Comparison of ENCODE assay signal across 26 cellular contexts in the genomic region with DNA sequence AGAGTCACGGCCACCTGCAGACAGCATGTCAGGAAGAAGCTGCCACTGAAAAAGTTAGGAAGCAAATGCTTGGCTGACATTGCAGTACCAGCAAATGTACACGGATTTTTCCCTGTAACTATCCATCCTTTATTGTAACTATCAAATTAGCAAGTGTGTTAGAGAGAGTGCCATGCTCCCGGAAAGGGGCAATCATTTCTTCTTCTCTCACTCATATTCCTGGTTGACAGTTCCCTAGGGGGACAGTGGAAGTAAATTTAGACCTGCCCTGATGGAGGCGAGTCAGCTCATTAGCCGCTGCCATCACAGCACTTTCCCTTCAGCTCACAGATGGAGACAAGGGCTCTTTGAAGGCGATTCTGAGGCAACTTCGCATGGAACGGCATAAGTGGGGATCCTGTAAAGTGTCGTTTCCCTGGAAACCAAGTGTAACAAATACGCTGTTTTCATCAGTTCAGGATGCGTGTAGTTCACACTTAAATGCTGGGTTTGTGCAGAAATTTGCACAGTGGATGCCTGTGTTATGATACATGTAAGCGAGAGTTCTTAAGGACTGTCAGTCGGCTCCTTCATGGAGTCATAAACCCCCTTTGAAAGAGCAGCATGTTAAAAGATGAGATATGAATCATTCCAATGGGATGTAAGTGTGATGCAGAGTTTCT.
"Had no signal": no experiment of that assay in that cellular context is flagged by ENCODE, and none has a peak within 500 bp of the region (broad histone marks: within the 10 kb centered on the region; RNA-seq: fewer than 3 reads in every experiment).

No MANE protein-coding gene starts in this region.

- H3K4me3 ChIP-seq: ascending aorta, breast epithelium, pancreas, prostate gland, sigmoid colon, thyroid gland, upper lobe of left lung, vagina had no signal

- H3K27me3 ChIP-seq: ascending aorta, breast epithelium, pancreas, sigmoid colon, thyroid gland, upper lobe of left lung, vagina had no signal

- H3K4me1 ChIP-seq: ascending aorta, breast epithelium, pancreas, prostate gland, thyroid gland, upper lobe of left lung, vagina had no signal

- H3K27ac ChIP-seq: ascending aorta, breast epithelium, pancreas, prostate gland, sigmoid colon, thyroid gland, upper lobe of left lung, vagina, VCaP had no signal

- DNase-seq: activated CD4-positive, alpha-beta T cell treated with anti-CD3 and anti-CD28 coated beads for 4 hours; activated CD4-positive, alpha-beta T cell treated with anti-CD3 and anti-CD28 coated beads, Interleukin-2, amount 50 U/mL, for 4 hours; activated gamma-delta T cell; activated naive CD4-positive, alpha-beta T cell treated with anti-CD3 and anti-CD28 coated beads, Interleukin-2, amount 10 ng/mL, durations not matched to agents 7 days and 5 days; activated naive CD8-positive, alpha-beta T cell treated with anti-CD3 and anti-CD28 coated beads, Interleukin-2, amount 10 ng/mL, durations not matched to agents 7 days and 5 days; central memory CD4-positive, alpha-beta T cell; endodermal cell; foreskin fibroblast; islet precursor cell; left ventricle myocardium superior; mammary epithelial cell; naive thymus-derived CD4-positive, alpha-beta T cell; pancreas; sigmoid colon; small intestine; stimulated activated CD4-positive, alpha-beta T cell treated with anti-CD3 and anti-CD28 coated beads, Interleukin-4, amount 100 ng/mL, for 24 hours; substantia nigra; thyroid gland; upper lobe of left lung had no signal

- ATAC-seq: esophagus mucosa; left ventricle myocardium superior; naive thymus-derived CD4-positive, alpha-beta T cell; pancreas; stimulated activated effector memory CD8-positive, alpha-beta T cell treated with anti-CD3 and anti-CD28 coated beads, Interleukin-12 subunit alpha, Interleukin-12 subunit beta, amount 100 ng/mL, for 72 hours had no signal

- H3K9me3 ChIP-seq: ascending aorta, breast epithelium, pancreas, prostate gland, sigmoid colon, thyroid gland, upper lobe of left lung, vagina had no signal

- H3K36me3 ChIP-seq: ascending aorta, breast epithelium, pancreas, prostate gland, sigmoid colon, thyroid gland, upper lobe of left lung, vagina had no signal
